In the genomic region with DNA sequence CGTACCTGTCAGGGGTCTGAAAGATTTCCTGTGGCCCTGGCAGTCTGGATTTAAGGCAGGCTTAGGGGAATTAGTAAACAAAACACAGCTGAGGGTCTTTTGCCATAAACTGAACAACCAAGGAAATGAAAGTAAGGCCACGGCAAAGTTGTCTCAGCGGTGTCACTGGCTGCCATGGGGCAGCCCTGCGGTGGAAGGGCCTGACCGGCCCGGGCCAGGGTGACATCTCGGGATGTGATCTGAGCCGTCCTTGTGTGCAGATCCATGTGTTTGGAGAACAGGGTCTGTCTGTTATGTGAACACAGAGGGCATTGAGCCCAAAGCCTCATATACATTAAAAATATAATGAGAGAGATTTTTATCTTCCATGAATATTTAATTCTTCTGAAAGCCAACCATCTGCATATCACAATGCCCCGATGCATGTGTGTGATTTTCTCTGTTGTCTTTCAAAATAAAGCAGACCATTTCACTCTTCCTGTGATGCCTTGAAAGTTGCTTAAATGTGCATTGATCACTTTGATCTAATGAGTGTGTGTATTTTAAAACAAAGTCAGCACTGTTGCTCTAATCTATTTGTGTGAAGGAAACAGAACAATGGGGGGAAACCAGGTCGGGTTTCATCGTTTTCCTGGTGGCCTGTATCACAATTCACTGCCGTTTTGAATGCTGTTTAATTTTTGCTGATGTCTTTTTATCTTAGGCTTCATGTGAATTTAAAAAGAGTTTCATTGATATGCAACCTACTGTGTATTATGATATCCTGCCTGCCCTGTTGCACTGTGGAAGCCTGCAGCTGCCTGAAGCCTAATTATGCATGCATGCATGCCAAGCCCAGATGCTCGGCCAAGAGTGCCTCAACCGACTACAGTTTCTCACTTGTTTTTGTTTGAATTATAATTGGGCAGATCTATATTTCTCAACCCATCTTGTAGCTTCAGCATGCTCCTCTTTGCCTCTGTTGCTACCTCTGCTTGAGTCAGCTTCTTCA, we compare ENCODE assay signal across 1 cellular context.
TF ChIP-seq lines count a peak whose summit lies in the region.

No MANE protein-coding gene starts in this region.

TF ChIP-seq in endothelial cell of umbilical vein, 7 proteins besides CTCF, POLR2A, EP300 and RAD21 (continued from another document):
- no peak for TF ChIP-seq FOS (IDR thresholded peaks at IDR 0.05; ENCODE audit: borderline replicate concordance, insufficient read depth, low read length)
- no peak for TF ChIP-seq MAX (IDR thresholded peaks at IDR 0.05; ENCODE audit: insufficient read depth, insufficient read length)
- TF ChIP-seq MYC (IDR thresholded peaks at IDR 0.05; ENCODE audit: low read depth, low read length) = no peak
- TF ChIP-seq EZH2 (IDR thresholded peaks at IDR 0.05; ENCODE audit: borderline replicate concordance, low read depth, low read length, severe bottlenecking) = no peak
- TF ChIP-seq JUN (IDR thresholded peaks at IDR 0.05; ENCODE audit: borderline replicate concordance, insufficient read depth, insufficient read length, low read depth) = no peak
TF ChIP-seq in endothelial cell of umbilical vein: peak in this region for 0.
